29 cellular contexts compared by ENCODE assay signal in genomic region chr13:57264965-57265364, GRCh38.
"Had no signal": no experiment of that assay in that cellular context is flagged by ENCODE, and none has a peak within 500 bp of the region (broad histone marks: within the 10 kb centered on the region; RNA-seq: fewer than 3 reads in every experiment).

No MANE protein-coding gene starts in this region.

- H2AFZ ChIP-seq: hepatocyte had no signal

- H3K4me2 ChIP-seq: hepatocyte had no signal

- H3K4me1 ChIP-seq: colonic mucosa, gastroesophageal sphincter, heart left ventricle, lower lobe of right lung, prostate gland, right atrium auricular region, sigmoid colon, stomach, thyroid gland, vagina had no signal

- H3K4me3 ChIP-seq: colonic mucosa, gastroesophageal sphincter, heart left ventricle, hepatocyte, lower lobe of right lung, mucosa of descending colon, prostate gland, right atrium auricular region, sigmoid colon, stomach, thyroid gland, vagina had no signal

- ATAC-seq: esophagus mucosa; gastroesophageal sphincter; heart left ventricle; left colon; left ventricle myocardium superior; lower lobe of right lung; mucosa of descending colon; natural killer cell treated with Interleukin-12 subunit alpha and Interleukin-12 subunit beta and Interleukin-15 and Interleukin-18, amount 100 ng/mL, for 72 hours; stimulated activated effector memory CD8-positive, alpha-beta T cell treated with anti-CD3 and anti-CD28 coated beads, Interleukin-12 subunit alpha, Interleukin-12 subunit beta, amount 100 ng/mL, for 72 hours had no signal

- H3K27me3 ChIP-seq: colonic mucosa, gastroesophageal sphincter, heart left ventricle, hepatocyte, right atrium auricular region, sigmoid colon, stomach, thyroid gland, vagina had no signal

- H3K36me3 ChIP-seq: colonic mucosa, gastroesophageal sphincter, heart left ventricle, lower lobe of right lung, prostate gland, right atrium auricular region, sigmoid colon, stomach, thyroid gland, vagina had no signal

- DNase-seq: colonic mucosa; effector CD8-positive, alpha-beta T cell; endodermal cell; foreskin fibroblast; heart left ventricle; immature natural killer cell; islet precursor cell; kidney glomerular epithelial cell; left colon; left ventricle myocardium superior; lower lobe of right lung; mucosa of descending colon; naive B cell; sigmoid colon; stimulated activated CD4-positive, alpha-beta T cell treated with anti-CD3 and anti-CD28 coated beads, Interleukin-2, amount 100 ng/mL, for 24 hours; stimulated activated CD4-positive, alpha-beta T cell treated with anti-CD3 and anti-CD28 coated beads, Interleukin-4, amount 100 ng/mL, for 24 hours; stimulated activated naive CD4-positive, alpha-beta T cell treated with Interleukin-2 at 50 U/mL for 16 hours; stomach; thyroid gland; trophoblast cell had no signal

- H3K27ac ChIP-seq: colonic mucosa, epithelial cell of prostate, gastroesophageal sphincter, heart left ventricle, hepatocyte, lower lobe of right lung, prostate gland, right atrium auricular region, sigmoid colon, stomach, thyroid gland, vagina had no signal

- H3K79me2 ChIP-seq: hepatocyte had no signal

- H3K9me3 ChIP-seq: colonic mucosa, lower lobe of right lung, prostate gland, sigmoid colon, thyroid gland, vagina had no signal
